17 cellular contexts compared by ENCODE assay signal in genomic region chr7:3438352-3438751, GRCh38.
"Had no signal": no experiment of that assay in that cellular context is flagged by ENCODE, and none has a peak within 500 bp of the region (broad histone marks: within the 10 kb centered on the region; RNA-seq: fewer than 3 reads in every experiment).

No MANE protein-coding gene starts in this region.

- H3K27ac ChIP-seq: coronary artery, epithelial cell of prostate, psoas muscle, testis had no signal

- ATAC-seq: activated T-cell treated with anti-CD3 and anti-CD28 coated beads, Interleukin-2, amount 50 U/mL, for 4 hours; psoas muscle had no signal

- H3K9me3 ChIP-seq: psoas muscle, testis had no signal

- H3K4me3 ChIP-seq: coronary artery, psoas muscle, testis had no signal

- H3K27me3 ChIP-seq: testis had no signal

- H3K27me3 Mint-ChIP-seq: activated naive CD8-positive, alpha-beta T cell; stimulated activated naive CD8-positive, alpha-beta T cell treated with anti-CD3 and anti-CD28 coated beads, Interleukin-15, Interleukin-2, amounts not matched to agents 100 ng/mL and 50 ng/mL, for 24 hours had no signal

- H3K9me3 Mint-ChIP-seq: activated T-cell treated with anti-CD3 and anti-CD28 coated beads, Interleukin-2, amount 50 U/mL, for 4 hours; nephron; stimulated activated naive CD8-positive, alpha-beta T cell treated with anti-CD3 and anti-CD28 coated beads, Interleukin-15, Interleukin-2, amounts not matched to agents 100 ng/mL and 50 ng/mL, for 24 hours had no signal

- FAIRE-seq: bronchial epithelial cell had no signal

- H3K27ac Mint-ChIP-seq: activated naive CD8-positive, alpha-beta T cell; nephron; stimulated activated naive CD8-positive, alpha-beta T cell treated with anti-CD3 and anti-CD28 coated beads, Interleukin-15, Interleukin-2, amounts not matched to agents 100 ng/mL and 50 ng/mL, for 24 hours had no signal

- H3K36me3 Mint-ChIP-seq: activated naive CD8-positive, alpha-beta T cell had no signal

- DNase-seq: activated CD4-positive, alpha-beta T cell treated with anti-CD3 and anti-CD28 coated beads for 1 hour; activated CD4-positive, alpha-beta T cell treated with anti-CD3 and anti-CD28 coated beads, Interleukin-2, amount 50 U/mL, for 48 hours; activated effector memory CD4-positive, alpha-beta T cell treated with anti-CD3 and anti-CD28 coated beads, Interleukin-2, amount 50 U/mL, for 16 hours; activated T-cell treated with anti-CD3 and anti-CD28 coated beads, Interleukin-2, amount 50 U/mL, for 4 hours; effector memory CD4-positive, alpha-beta T cell; hippocampal formation; psoas muscle; stimulated activated CD4-positive, alpha-beta T cell treated with anti-CD3 and anti-CD28 coated beads, Interleukin-15, amount 100 ng/mL, for 24 hours; stimulated activated CD4-positive, alpha-beta T cell treated with anti-CD3 and anti-CD28 coated beads, Interleukin-4, amount 100 ng/mL, for 24 hours; T-helper 9 cell; testis had no signal

- H3K4me3 Mint-ChIP-seq: activated naive CD8-positive, alpha-beta T cell; activated T-cell treated with anti-CD3 and anti-CD28 coated beads, Interleukin-2, amount 50 U/mL, for 4 hours; nephron; stimulated activated naive CD8-positive, alpha-beta T cell treated with anti-CD3 and anti-CD28 coated beads, Interleukin-15, Interleukin-2, amounts not matched to agents 100 ng/mL and 50 ng/mL, for 24 hours had no signal

- H3K4me1 ChIP-seq: psoas muscle, testis had no signal
